1 cellular context compared by ENCODE assay signal in the genomic region with DNA sequence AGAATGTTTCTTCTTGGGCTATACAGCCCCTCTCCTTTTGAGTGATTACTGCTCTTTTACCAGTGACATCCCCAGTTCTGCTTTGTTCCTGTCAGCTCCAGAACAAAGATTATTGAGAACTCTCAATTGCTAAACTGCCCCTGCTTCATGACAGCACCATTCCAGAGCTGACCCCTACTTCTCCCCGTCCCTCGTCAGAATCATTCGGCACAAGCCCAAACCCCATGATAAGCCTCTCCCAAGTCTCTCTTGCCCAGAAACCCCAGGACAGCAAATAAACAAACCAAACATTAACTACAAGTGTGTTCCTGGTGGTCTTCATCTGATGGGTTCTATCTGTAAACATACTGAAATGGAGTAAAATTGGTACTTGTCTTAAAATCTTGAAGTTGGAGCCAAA.
TF ChIP-seq lines count a peak whose summit lies in the region.

No MANE protein-coding gene starts in this region.

TF ChIP-seq in WTC11, 78 proteins besides CTCF, POLR2A, EP300 and RAD21:
- TF ChIP-seq ELF4 (CRISPR knock-in tag; IDR thresholded peaks at IDR 0.05; ENCODE audit: low read depth) (no peak), ZSCAN18 (CRISPR knock-in tag; IDR thresholded peaks at IDR 0.05) (no peak), GABPB1 (CRISPR knock-in tag; IDR thresholded peaks at IDR 0.05) (no peak), NR2C2 (CRISPR knock-in tag; IDR thresholded peaks at IDR 0.05) (no peak)
- TF ChIP-seq, protein P1, sequence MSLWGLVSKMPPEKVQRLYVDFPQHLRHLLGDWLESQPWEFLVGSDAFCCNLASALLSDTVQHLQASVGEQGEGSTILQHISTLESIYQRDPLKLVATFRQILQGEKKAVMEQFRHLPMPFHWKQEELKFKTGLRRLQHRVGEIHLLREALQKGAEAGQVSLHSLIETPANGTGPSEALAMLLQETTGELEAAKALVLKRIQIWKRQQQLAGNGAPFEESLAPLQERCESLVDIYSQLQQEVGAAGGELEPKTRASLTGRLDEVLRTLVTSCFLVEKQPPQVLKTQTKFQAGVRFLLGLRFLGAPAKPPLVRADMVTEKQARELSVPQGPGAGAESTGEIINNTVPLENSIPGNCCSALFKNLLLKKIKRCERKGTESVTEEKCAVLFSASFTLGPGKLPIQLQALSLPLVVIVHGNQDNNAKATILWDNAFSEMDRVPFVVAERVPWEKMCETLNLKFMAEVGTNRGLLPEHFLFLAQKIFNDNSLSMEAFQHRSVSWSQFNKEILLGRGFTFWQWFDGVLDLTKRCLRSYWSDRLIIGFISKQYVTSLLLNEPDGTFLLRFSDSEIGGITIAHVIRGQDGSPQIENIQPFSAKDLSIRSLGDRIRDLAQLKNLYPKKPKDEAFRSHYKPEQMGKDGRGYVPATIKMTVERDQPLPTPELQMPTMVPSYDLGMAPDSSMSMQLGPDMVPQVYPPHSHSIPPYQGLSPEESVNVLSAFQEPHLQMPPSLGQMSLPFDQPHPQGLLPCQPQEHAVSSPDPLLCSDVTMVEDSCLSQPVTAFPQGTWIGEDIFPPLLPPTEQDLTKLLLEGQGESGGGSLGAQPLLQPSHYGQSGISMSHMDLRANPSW (CRISPR knock-in tag; conservative IDR thresholded peaks at IDR 0.05; ENCODE audit: low read depth): no peak
